ENCODE assay signal across 8 cellular contexts in genomic region chr11:7986768-7987559, GRCh38. TPM values are rescaled to one million over a fixed set of nuclear protein-coding genes. Genes with fewer than 3 reads are reported as not detected.
DNase-seq lines count a peak whose midpoint lies in the region; ATAC-seq, FAIRE-seq and TF ChIP-seq lines count a peak whose summit lies in the region.

EIF3F (plus strand) TSS chr11:7987337; CDS start chr11:7987353, 16 bp downstream.

- peaks cover 9 to 36% (median 25%) of the 10 kb centered on the region in 12 donors for H3K4me1 ChIP-seq in heart left ventricle

- H3K27ac Mint-ChIP-seq in T-cell (peak within 1 kb of the TSS; percentile 99), type B pancreatic cell (peak within 1 kb of the TSS; percentile 78)

- POLR2A ChIA-PET in T-cell (lab: Charles Lee), result interaction anchor here (0.5 to 1.0 kb wide), 8 partner anchors 31 to 1597 kb away, joined by 3 to 9 read pairs (median 4); partner anchors contain the start of genes ARFIP2 (in 1 of the 2), SMPD1 (in 1 of the 2) and TIMM10B (in 1 of the 2)

- peak; percentile 97 for FAIRE-seq in GM12891 (lab: Jason Lieb, UNC)

- H3K4me1 Mint-ChIP-seq in T-cell (peaks cover 44 to 54% (median 47%) of the 10 kb centered on the region in 3 donors), type B pancreatic cell (ENCODE audit: unreplicated experiment) (peaks cover 12% of the 10 kb centered on the region)

- H3K27ac ChIP-seq in adipose tissue (ENCODE audit: low read depth, low read length) (no peak within 1 kb of the TSS), heart left ventricle (peak within 1 kb of the TSS; percentile 11 to 82 (median 67))

- H3K27me3 Mint-ChIP-seq in T-cell (no peaks in the 10 kb centered on the region), type B pancreatic cell (peaks cover 7% of the 10 kb centered on the region)

- no peaks in the 10 kb centered on the region for H3K9me3 ChIP-seq in heart left ventricle

- intact Hi-C loops in heart left ventricle (cut with DNase I), result loop anchor here (1.0 to 10.0 kb wide), 9 partner anchors 94 to 892 kb away; partner anchors contain the start of gene PPFIBP2 (in 1 of the 10)

- H3K9me3 Mint-ChIP-seq in T-cell, result no peaks in the 10 kb centered on the region
- no peaks in the 10 kb centered on the region for H3K9me3 Mint-ChIP-seq in type B pancreatic cell

- peak; percentile 77 for DNase-seq in GM12891 (ENCODE audit: insufficient read length, low spot score)
- DNase-seq in NCI-H1436 treated with DMSO at 0.1 percent for 48 hours (lab: John Stamatoyannopoulos, UW), result peak; percentile 97
- DNase-seq in T-cell, result peak; percentile 72 to 98 (median 91)
- DNase-seq in heart left ventricle, result peak; percentile 87 to 96 (median 91)
- peak; percentile 100 for DNase-seq in pons (ENCODE audit: low spot score)
- DNase-seq in type B pancreatic cell (ENCODE audit: extremely low spot score, unreplicated experiment), result peak; percentile 89

- peak; percentile 50; the same call in 1 of the 2 replicates for TF ChIP-seq POLR2A in GM12891 (IDR thresholded peaks at IDR 0.05; ENCODE audit: low read depth, low read length)
- peak in 1 of 2 donors; percentile 52 for TF ChIP-seq POLR2A in heart left ventricle (IDR thresholded peaks at IDR 0.05)

- H3K4me3 Mint-ChIP-seq in T-cell (peak within 1 kb of the TSS; percentile 88 to 97 (median 92)), type B pancreatic cell (peak within 1 kb of the TSS; percentile 95)

- CTCF ChIA-PET in T-cell (lab: Charles Lee), result interaction anchor here (0.5 to 2.4 kb wide), 26 partner anchors 9 to 1597 kb away, joined by 3 to 28 read pairs (median 4); partner anchors contain the start of genes RIC3 (in 1 of the 2) and SMPD1 (in 1 of the 2)

- peaks cover 0 to 25% (median 17%) of the 10 kb centered on the region in 9 donors for H3K36me3 ChIP-seq in heart left ventricle

- H3K27me3 ChIP-seq in heart left ventricle, result no peaks in the 10 kb centered on the region

- 0 to 1% (median 0%) methylated on average over 47 of the region's 47 CpGs for WGBS in adipose tissue, 3 donors
- 0 to 2% (median 1%) methylated on average over 25 to 47 of the region's 47 CpGs for WGBS in heart left ventricle, 4 donors

- ATAC-seq in HG02852 (IDR thresholded peaks at IDR 0.05; ENCODE audit: unreplicated experiment) (peak; percentile 97), T-cell (replicated peaks in 1 of 4) (peak; percentile 97 to 98 (median 98)), heart left ventricle (peak; percentile 99 to 100 (median 100))

- H3K36me3 Mint-ChIP-seq in T-cell (peaks cover 20% of the 10 kb centered on the region), type B pancreatic cell (no peaks in the 10 kb centered on the region)

- H3K4me3 ChIP-seq in heart left ventricle, result peak within 1 kb of the TSS; percentile 64 to 93 (median 74)

- TF ChIP-seq CTCF in heart left ventricle (IDR thresholded peaks at IDR 0.05), result peak; percentile 75 to 96 (median 84)
- TF ChIP-seq CTCF in type B pancreatic cell (conservative IDR thresholded peaks at IDR 0.05), result peak; percentile 96

TF ChIP-seq in GM12891, 5 proteins besides CTCF, POLR2A, EP300 and RAD21:
- TF ChIP-seq TAF1 (IDR thresholded peaks at IDR 0.05; ENCODE audit: low read depth, low read length), result peak; percentile 80
- TF ChIP-seq POU2F2 (IDR thresholded peaks at IDR 0.05; ENCODE audit: low read depth, low read length), result peak; percentile 92
- TF ChIP-seq POLR2AphosphoS5 (IDR thresholded peaks at IDR 0.05; ENCODE audit: low read depth, low read length), result peak; percentile 39; the same call in 1 of the 2 replicates
- no peak for TF ChIP-seq SPI1 (IDR thresholded peaks at IDR 0.05; ENCODE audit: low read depth, low read length)
- TF ChIP-seq PAX5 (IDR thresholded peaks at IDR 0.05; ENCODE audit: insufficient read depth, low read length, severe bottlenecking), result no peak

RNA-seq across cellular contexts. Expression of gene EIF3F, which starts in this region (rescaled TPM):
- 350 TPM for polyA plus RNA-seq in GM12891 (2012; ENCODE audit: low read depth, missing spikeins)
- total RNA-seq in T-cell (100 to 1,000 TPM; 344 to 400 (median 369) TPM), heart left ventricle (100 to 1,000 TPM; 134 to 181 (median 147) TPM), type B pancreatic cell (ENCODE audit: low replicate concordance) (256 and 324 TPM in 2 replicates)
- polyA plus RNA-seq in adipose tissue (100 to 1,000 TPM; 277 to 670 (median 435) TPM), heart left ventricle (100 to 1,000 TPM; 103 to 434 TPM)
